8 cellular contexts compared by ENCODE assay signal in genomic region chr14:100067971-100068959, GRCh38. TPM values are rescaled to one million over a fixed set of nuclear protein-coding genes. Genes with fewer than 3 reads are reported as not detected.
DNase-seq lines count a peak whose midpoint lies in the region; ATAC-seq, FAIRE-seq and TF ChIP-seq lines count a peak whose summit lies in the region.

No MANE protein-coding gene starts in this region.

- CTCF ChIA-PET in H1 (lab: Charles Lee; ENCODE audit: partially characterized antibody), result interaction anchor here (0.6 to 24.3 kb wide), 5 partner anchors 16 to 85 kb away, joined by 3 to 240 read pairs (median 3); no protein-coding TSS in a partner anchor
- CTCF ChIA-PET in SK-N-SH (lab: Yijun Ruan, JAX), result interaction anchor here (0.9 to 1.4 kb wide), 3 partner anchors 9 to 121 kb away, joined by 3 to 4 read pairs (median 3); no protein-coding TSS in a partner anchor

- H3K4me3 ChIP-seq in Karpas-422 (ENCODE audit: low read length) (no peak overlapping the region), H1 (ENCODE audit: extremely low read depth in 1 of 4, insufficient read depth in 2 of 4, low read depth in 3 of 4, low read length in 4 of 4) (no peak overlapping the region), urinary bladder (ENCODE audit: low read depth, low read length) (no peak overlapping the region), SK-N-SH (ENCODE audit: low read depth in 2 of 2, low read length in 1 of 2) (no peak overlapping the region)

- H3K14ac ChIP-seq in H1 (ENCODE audit: insufficient read length), result no peak overlapping the region

- H2BK15ac ChIP-seq in H1 (ENCODE audit: low read length), result 0 out of 2 replicates have a peak overlapping the region, but pooled peaks have one; percentile 6

- no peak for TF ChIP-seq CTCF in CD14-positive monocyte (IDR thresholded peaks at IDR 0.05)
- no peak for TF ChIP-seq CTCF in H1 (IDR thresholded peaks at IDR 0.05; ENCODE audit: control extremely low read depth in 1 of 3, insufficient read depth in 1 of 3, low read depth in 1 of 3, low read length in 3 of 3)
- no peak for TF ChIP-seq CTCF in SK-N-SH (IDR thresholded peaks at IDR 0.05)

- H3K4me1 ChIP-seq in Karpas-422 (ENCODE audit: low read length) (peaks cover 9% of the 10 kb centered on the region), H1 (replicated peaks in 1 of 4; ENCODE audit: control insufficient read depth in 3 of 4, insufficient read depth in 4 of 4, low read length in 3 of 4) (no peaks in the 10 kb centered on the region), urinary bladder (ENCODE audit: insufficient read depth) (no peaks in the 10 kb centered on the region), SK-N-SH (ENCODE audit: control insufficient read depth in 1 of 2, insufficient read depth in 2 of 2, low read depth in 1 of 2, low read length in 1 of 2) (peaks cover 0 to 10% of the 10 kb centered on the region in 2 experiments; a peak in 1 of 4 replicates)

- no peaks in the 10 kb centered on the region for H3K9me3 Mint-ChIP-seq in CD14-positive monocyte

- H3K4me2 ChIP-seq in Karpas-422 (ENCODE audit: low read depth, low read length, poor library complexity, severe bottlenecking) (no peak overlapping the region), H1 (ENCODE audit: insufficient read depth in 1 of 2, low read depth in 2 of 2, low read length in 2 of 2) (no peak overlapping the region), SK-N-SH (no peak overlapping the region)

- H3K23ac ChIP-seq in H1 (ENCODE audit: insufficient read length), result no peak overlapping the region

- DNase-seq in CD14-positive monocyte (ENCODE audit: low spot score) (peak; percentile 88), Karpas-422 (no peak), H1 (ENCODE audit: low read depth in 1 of 2, low spot score in 2 of 2) (peak in 1 of 2 experiments; percentile 33), pons (ENCODE audit: low spot score) (peak; percentile 58), SK-N-SH (no peak)
- DNase-seq in activated CD4-positive, alpha-beta T cell treated with anti-CD3 and anti-CD28 coated beads, Interleukin-2, amount 50 U/mL, for 48 hours, result peak; percentile 88 to 93

- peak; percentile 43 for ATAC-seq in GM21528 (IDR thresholded peaks at IDR 0.05; ENCODE audit: low FRiP score, unreplicated experiment)

- H3K79me1 ChIP-seq in H1 (ENCODE audit: low read depth, low read length), result peaks cover 6% of the 10 kb centered on the region; the same call in 1 of the 2 replicates

- H3F3A ChIP-seq in SK-N-SH (replicated peaks; ENCODE audit: insufficient read depth), result no peaks in the 10 kb centered on the region

- H3K56ac ChIP-seq in H1 (replicated peaks; ENCODE audit: insufficient read length, low read depth, low read length), result no peak overlapping the region

- peaks cover 0 to under 1% (median 0%) of the 10 kb centered on the region in 3 donors for H3K27me3 Mint-ChIP-seq in CD14-positive monocyte (ENCODE audit: low read depth in 3 of 3)

- POLR2A ChIA-PET in H1 (lab: Charles Lee; ENCODE audit: partially characterized antibody), result no interaction called here
- POLR2A ChIA-PET in SK-N-SH (lab: Yijun Ruan, JAX), result no interaction called here

- H4K20me1 ChIP-seq in Karpas-422 (ENCODE audit: insufficient read depth, low read depth, low read length) (no peaks in the 10 kb centered on the region), H1 (replicated peaks in 1 of 2; ENCODE audit: control insufficient read depth in 1 of 2, insufficient read depth in 2 of 2, low read length in 2 of 2) (peaks cover 0 to 3% of the 10 kb centered on the region in 2 experiments), SK-N-SH (ENCODE audit: insufficient read depth) (no peaks in the 10 kb centered on the region)

- H3K27ac ChIP-seq in Karpas-422 (ENCODE audit: low read length), result no peak overlapping the region
- H3K27ac ChIP-seq in H1 (ENCODE audit: low read depth, low read length), result no peak overlapping the region
- H3K27ac ChIP-seq in urinary bladder (ENCODE audit: low read depth), result peak overlapping the region; percentile 69
- H3K27ac ChIP-seq in SK-N-SH (ENCODE audit: low read depth in 2 of 2, low read length in 1 of 2), result no peak overlapping the region

- H3K9ac ChIP-seq in Karpas-422 (ENCODE audit: low read length) (no peak overlapping the region), H1 (replicated peaks in 1 of 4; ENCODE audit: extremely low read depth in 1 of 4, low read depth in 3 of 4, low read length in 3 of 4) (no peak overlapping the region), SK-N-SH (no peak overlapping the region)

- intact Hi-C loops in CD14-positive monocyte (cut with micrococcal nuclease), result loop anchor here in 1 of 2 donors (5.0 kb wide), 1 partner anchor 39 kb away; no protein-coding TSS in a partner anchor

- peak overlapping the region; percentile 78 to 97 for H3K4me3 Mint-ChIP-seq in CD14-positive monocyte

- H3K27ac Mint-ChIP-seq in CD14-positive monocyte, result peak overlapping the region; percentile 90 to 99 (median 98)

- H2AK5ac ChIP-seq in H1 (ENCODE audit: low read depth, low read length), result no peak overlapping the region

- H3K9me3 ChIP-seq in Karpas-422 (ENCODE audit: low read length) (no peaks in the 10 kb centered on the region), H1 (ENCODE audit: insufficient read depth in 2 of 2, low read depth in 1 of 2, low read length in 1 of 2) (no peaks in the 10 kb centered on the region), SK-N-SH (no peaks in the 10 kb centered on the region)

- peak overlapping the region; percentile 68; the same call in 1 of the 2 replicates for H2BK5ac ChIP-seq in H1 (ENCODE audit: low read depth, low read length)

- no peaks in the 10 kb centered on the region for H3K23me2 ChIP-seq in H1 (ENCODE audit: low read depth, low read length)

- no peak overlapping the region for H3K4ac ChIP-seq in H1 (replicated peaks; ENCODE audit: insufficient read length, low read depth, low read length)

- H3K27me3 ChIP-seq in Karpas-422 (ENCODE audit: low read length), result no peaks in the 10 kb centered on the region; the same call in 1 of the 2 replicates
- H3K27me3 ChIP-seq in H1 (replicated peaks in 1 of 4; ENCODE audit: control insufficient read depth in 3 of 4, extremely low read depth in 1 of 4, insufficient read depth in 3 of 4, low read length in 3 of 4), result 0 out of 7 replicates have a peak, but pooled peaks cover 0 to 2% (median 0%) of the 10 kb centered on the region in 4 experiments
- no peaks in the 10 kb centered on the region for H3K27me3 ChIP-seq in SK-N-SH (ENCODE audit: insufficient read depth)

- TF ChIP-seq RAD21 in H1 (IDR thresholded peaks at IDR 0.05 in 1 of 2, conservative IDR thresholded peaks at IDR 0.05 in 1 of 2; ENCODE audit: low read depth in 2 of 2, low read length in 2 of 2) (no peak), SK-N-SH (IDR thresholded peaks at IDR 0.05; ENCODE audit: low read length) (no peak)

- FAIRE-seq in H1 (lab: Jason Lieb, UNC), result no peak

- no peak overlapping the region for H2BK120ac ChIP-seq in H1 (replicated peaks; ENCODE audit: low read depth, low read length)

- H3K9me2 ChIP-seq in Karpas-422 (replicated peaks; ENCODE audit: insufficient read depth, low read length), result no peaks in the 10 kb centered on the region
- no peaks in the 10 kb centered on the region for H3K9me2 ChIP-seq in SK-N-SH

- H4K5ac ChIP-seq in H1 (ENCODE audit: insufficient read length, low read depth, low read length), result no peak overlapping the region

- peaks cover 7 to 15% of the 10 kb centered on the region in 2 donors for H3K36me3 Mint-ChIP-seq in CD14-positive monocyte

- TF ChIP-seq EP300 in H1 (IDR thresholded peaks at IDR 0.05; ENCODE audit: borderline replicate concordance in 1 of 2, low read depth in 2 of 2, low read length in 2 of 2) (no peak), SK-N-SH (IDR thresholded peaks at IDR 0.05; ENCODE audit: borderline replicate concordance in 1 of 2, low read depth in 1 of 2, low read length in 1 of 2) (no peak)

- H3K4me1 Mint-ChIP-seq in CD14-positive monocyte, result peaks cover 72% of the 10 kb centered on the region

- H3K79me2 ChIP-seq in Karpas-422 (ENCODE audit: low read length), result no peaks in the 10 kb centered on the region
- H3K79me2 ChIP-seq in H1 (ENCODE audit: control insufficient read depth in 1 of 2, insufficient read depth in 2 of 2, low read length in 2 of 2), result 0 out of 4 replicates have a peak, but pooled peaks cover 0 to 3% of the 10 kb centered on the region in 2 experiments
- H3K79me2 ChIP-seq in SK-N-SH (ENCODE audit: insufficient read depth), result 0 out of 2 replicates have a peak, but pooled peaks cover 3% of the 10 kb centered on the region

- TF ChIP-seq POLR2A in H1 (IDR thresholded peaks at IDR 0.05; ENCODE audit: control extremely low read depth in 1 of 2, low read depth in 2 of 2, low read length in 2 of 2), result no peak

- no peak overlapping the region for H2BK12ac ChIP-seq in H1 (ENCODE audit: low read depth, low read length)

- peak overlapping the region; percentile 38; the same call in 1 of the 2 replicates for H2AFZ ChIP-seq in Karpas-422 (ENCODE audit: low read length)
- H2AFZ ChIP-seq in H1 (ENCODE audit: low read length), result no peak overlapping the region
- H2AFZ ChIP-seq in SK-N-SH (ENCODE audit: low read depth), result no peak overlapping the region

- H3K36me3 ChIP-seq in Karpas-422 (ENCODE audit: insufficient read depth, low read length) (no peaks in the 10 kb centered on the region), H1 (ENCODE audit: control insufficient read depth in 2 of 4, insufficient read depth in 4 of 4, low read length in 3 of 4) (no peaks in the 10 kb centered on the region), urinary bladder (ENCODE audit: insufficient read depth) (no peaks in the 10 kb centered on the region), SK-N-SH (replicated peaks in 1 of 2; ENCODE audit: control insufficient read depth in 1 of 2, insufficient read depth in 2 of 2, low read length in 1 of 2) (no peaks in the 10 kb centered on the region)

- no peak overlapping the region for H2BK20ac ChIP-seq in H1 (ENCODE audit: low read length)

- H3K18ac ChIP-seq in H1 (ENCODE audit: extremely low read depth, low read length), result no peak overlapping the region

- 89% methylated on average over 18 of the region's 18 CpGs; no CpG with 5 or more reads in 1 of the 2 experiments for WGBS in H1 (ENCODE audit: extremely low coverage in 1 of 2, insufficient coverage in 1 of 2, insufficient read length in 1 of 2, insufficient replicate concordance in 2 of 2, low coverage in 1 of 2, low lambda C conversion rate in 2 of 2, missing lambda C conversion rate in 1 of 2), 2 experiments
- 81% methylated on average over 18 of the region's 18 CpGs for WGBS in urinary bladder
- 96% methylated on average over 16 of the region's 18 CpGs for WGBS in SK-N-SH (ENCODE audit: low lambda C conversion rate)

- no peak overlapping the region for H4K91ac ChIP-seq in H1 (replicated peaks; ENCODE audit: insufficient read length, low read length)

- no peak overlapping the region for H4K8ac ChIP-seq in H1 (ENCODE audit: extremely low read depth, insufficient read depth, low read length)

RNA-seq across cellular contexts. Expression of gene EVL, which starts 3.0 kb away (rescaled TPM):
- polyA plus RNA-seq in CD14-positive monocyte, result 1 to 10 TPM; 3.2 to 6.7 TPM
- total RNA-seq in Karpas-422 (2014; rRNA removed; shearing (Covaris generic); ENCODE audit: low replicate concordance), result 3.0 and 3.5 TPM in 2 replicates
- total RNA-seq in H1 (2021; fragmentation: NEBNext Ultra II Directional; extraction: Animal tissue kit (Norgen Biotek cat#: 25700)), result 64.0 and 64.6 TPM in 2 replicates
- polyA plus RNA-seq in H1 (2011; rRNA removed), result 30.7 and 48.1 TPM in 2 replicates
- polyA plus RNA-seq in H1 (2011; cell fraction: cytosol; rRNA removed), result 44.3 TPM
- 111 TPM for polyA plus RNA-seq in H1 (2011; cell fraction: nucleus; rRNA removed)
- polyA plus RNA-seq in H1 (2012, experiment 1 of 2), result 61.3 to 96.8 TPM (median 75.1 TPM) in 4 replicates
- 40.2 TPM for polyA plus RNA-seq in H1 (2012, experiment 2 of 2)
- polyA plus RNA-seq in H1 (2013, experiment 1 of 2), result 30.7 TPM
- 30.5 TPM for polyA plus RNA-seq in H1 (2013, experiment 2 of 2)
- polyA minus RNA-seq in H1 (2011; rRNA and poly(A)+ RNA removed), result 25.3 and 35.3 TPM in 2 replicates
- 33.6 TPM for polyA minus RNA-seq in H1 (2011; cell fraction: cytosol; rRNA and poly(A)+ RNA removed)
- 41.0 TPM for polyA minus RNA-seq in H1 (2011; cell fraction: nucleus; rRNA and poly(A)+ RNA removed)
- 40.3 TPM for total RNA-seq in urinary bladder
- polyA plus RNA-seq in urinary bladder, result 93.8 TPM
- polyA plus RNA-seq in SK-N-SH (2012; rRNA removed), result 34.2 and 36.5 TPM in 2 replicates
- polyA plus RNA-seq in SK-N-SH (2012; cell fraction: cytosol; rRNA removed), result 21.7 and 28.2 TPM in 2 replicates
- polyA plus RNA-seq in SK-N-SH (2012; cell fraction: nucleus; rRNA removed), result 224 and 260 TPM in 2 replicates

Comparison
In these comparisons a context has a peak if more than half of its experiments do, and no peak if none do; other contexts are left out.
1. DNase-seq: peak in CD14-positive monocyte (single experiment), activated CD4-positive, alpha-beta T cell treated with anti-CD3 and anti-CD28 coated beads, Interleukin-2, amount 50 U/mL, for 48 hours (2 of 2) and pons (single experiment); none in Karpas-422 (single experiment) and SK-N-SH (single experiment).